ENCODE assay signal across 39 cellular contexts in genomic region chr11:43974830-43975229, GRCh38.
"Had no signal": no experiment of that assay in that cellular context is flagged by ENCODE, and none has a peak within 500 bp of the region (broad histone marks: within the 10 kb centered on the region; RNA-seq: fewer than 3 reads in every experiment).

No MANE protein-coding gene starts in this region.

- ATAC-seq: activated naive CD4-positive, alpha-beta T cell treated with anti-CD3 and anti-CD28 coated beads, Interleukin-2, amount 50 U/mL, for 72 hours; activated naive CD8-positive, alpha-beta T cell treated with anti-CD3 and anti-CD28 coated beads, Interleukin-2, amount 50 U/mL, for 24 hours; activated T-cell treated with anti-CD3 and anti-CD28 coated beads, Interleukin-2, amount 50 U/mL, for 4 hours; activated T-cell treated with anti-CD3 and anti-CD28 coated beads, Interleukin-2, amount 50 U/mL, for 72 hours; activated T-helper 17 cell treated with anti-CD3 and anti-CD28 coated beads, Interleukin-2, amount 50 U/mL, for 72 hours; body of pancreas had no signal

- H3K27me3 ChIP-seq: adrenal gland, ascending aorta, body of pancreas, brain microvascular endothelial cell, breast epithelium, cardiac muscle cell had no signal

- H3K9me3 ChIP-seq: adrenal gland had no signal

- H3K27ac ChIP-seq: adrenal gland, ascending aorta, body of pancreas, brain microvascular endothelial cell, breast epithelium, cardiac muscle cell had no signal

- FAIRE-seq: astrocyte, bronchial epithelial cell had no signal

- H3K4me1 ChIP-seq: body of pancreas, breast epithelium had no signal

- H3K4me1 Mint-ChIP-seq: activated naive CD4-positive, alpha-beta T cell treated with anti-CD3 and anti-CD28 coated beads, Interleukin-2, amount 10 ng/mL, durations not matched to agents 7 days and 5 days; activated naive CD4-positive, alpha-beta T cell treated with anti-CD3 and anti-CD28 coated beads, Interleukin-2, amount 50 U/mL, for 24 hours; activated naive CD8-positive, alpha-beta T cell treated with anti-CD3 and anti-CD28 coated beads for 36 hours; activated naive CD8-positive, alpha-beta T cell treated with anti-CD3 and anti-CD28 coated beads, Interleukin-2, amount 10 ng/mL, durations not matched to agents 7 days and 5 days; activated naive CD8-positive, alpha-beta T cell treated with anti-CD3 and anti-CD28 coated beads, Interleukin-2, amount 50 U/mL, for 24 hours; activated T-helper 17 cell treated with anti-CD3 and anti-CD28 coated beads, Interleukin-2, amount 50 U/mL, for 72 hours; central memory CD8-positive, alpha-beta T cell had no signal

- H3K4me3 Mint-ChIP-seq: activated naive CD4-positive, alpha-beta T cell treated with anti-CD3 and anti-CD28 coated beads for 36 hours; activated naive CD4-positive, alpha-beta T cell treated with anti-CD3 and anti-CD28 coated beads, Interleukin-2, amount 10 ng/mL, durations not matched to agents 7 days and 5 days; activated naive CD4-positive, alpha-beta T cell treated with anti-CD3 and anti-CD28 coated beads, Interleukin-2, amount 50 U/mL, for 24 hours; activated naive CD8-positive, alpha-beta T cell; activated naive CD8-positive, alpha-beta T cell treated with anti-CD3 and anti-CD28 coated beads for 36 hours; activated naive CD8-positive, alpha-beta T cell treated with anti-CD3 and anti-CD28 coated beads, Interleukin-2, amount 10 ng/mL, durations not matched to agents 7 days and 5 days; activated naive CD8-positive, alpha-beta T cell treated with anti-CD3 and anti-CD28 coated beads, Interleukin-2, amount 50 U/mL, for 24 hours; activated T-cell treated with anti-CD3 and anti-CD28 coated beads, Interleukin-2, amount 50 U/mL, for 24 hours; activated T-cell treated with anti-CD3 and anti-CD28 coated beads, Interleukin-2, amount 50 U/mL, for 4 hours; activated T-cell treated with anti-CD3 and anti-CD28 coated beads, Interleukin-2, amount 50 U/mL, for 72 hours; activated T-helper 1 cell treated with anti-CD3 and anti-CD28 coated beads, Interleukin-12 subunit alpha, Interleukin-12 subunit beta, Interleukin-2, Interleukin-4 antibody, amounts not matched to agents 30 ng/mL and 10 ng/mL and 1 ng/mL, durations not matched to agents 14 hours and 24 hours and 36 hours; activated T-helper 17 cell treated with anti-CD3 and anti-CD28 coated beads, Interleukin-2, amount 50 U/mL, for 72 hours; brain; central memory CD8-positive, alpha-beta T cell had no signal

- DNase-seq: activated effector memory CD4-positive, alpha-beta T cell treated with anti-CD3 and anti-CD28 coated beads, Interleukin-2, amount 50 U/mL, for 16 hours; activated effector memory CD4-positive, alpha-beta T cell treated with Interleukin-2 at 50 U/mL for 16 hours; activated gamma-delta T cell; activated gamma-delta T cell treated with Interleukin-2 at 50 U/mL for 16 hours; activated naive CD4-positive, alpha-beta T cell; activated naive CD4-positive, alpha-beta T cell treated with anti-CD3 and anti-CD28 coated beads for 36 hours; activated naive CD4-positive, alpha-beta T cell treated with anti-CD3 and anti-CD28 coated beads, Interleukin-2, amount 10 ng/mL, durations not matched to agents 7 days and 5 days; activated naive CD4-positive, alpha-beta T cell treated with anti-CD3 and anti-CD28 coated beads, Interleukin-2, amount 50 U/mL, for 16 hours; activated naive CD4-positive, alpha-beta T cell treated with Interleukin-2 at 50 U/mL for 16 hours; activated naive CD8-positive, alpha-beta T cell treated with anti-CD3 and anti-CD28 coated beads for 36 hours; activated naive CD8-positive, alpha-beta T cell treated with anti-CD3 and anti-CD28 coated beads, Interleukin-2, amount 10 ng/mL, durations not matched to agents 7 days and 5 days; activated naive CD8-positive, alpha-beta T cell treated with anti-CD3 and anti-CD28 coated beads, Interleukin-2, amount 50 U/mL, for 24 hours; activated T-cell treated with anti-CD3 and anti-CD28 coated beads, Interleukin-2, amount 50 U/mL, for 24 hours; activated T-cell treated with anti-CD3 and anti-CD28 coated beads, Interleukin-2, amount 50 U/mL, for 4 hours; activated T-cell treated with anti-CD3 and anti-CD28 coated beads, Interleukin-2, amount 50 U/mL, for 48 hours; activated T-cell treated with anti-CD3 and anti-CD28 coated beads, Interleukin-2, amount 50 U/mL, for 72 hours; amniotic stem cell; amygdala; anterior cingulate cortex; aorta; body of pancreas; brain microvascular endothelial cell; caudate nucleus; central memory CD4-positive, alpha-beta T cell; cerebellar nuclear complex had no signal

- H3K27ac Mint-ChIP-seq: activated naive CD4-positive, alpha-beta T cell treated with anti-CD3 and anti-CD28 coated beads for 36 hours; activated naive CD4-positive, alpha-beta T cell treated with anti-CD3 and anti-CD28 coated beads, Interleukin-2, amount 10 ng/mL, durations not matched to agents 7 days and 5 days; activated naive CD4-positive, alpha-beta T cell treated with anti-CD3 and anti-CD28 coated beads, Interleukin-2, amount 50 U/mL, for 24 hours; activated naive CD4-positive, alpha-beta T cell treated with anti-CD3 and anti-CD28 coated beads, Interleukin-2, amount 50 U/mL, for 72 hours; activated naive CD8-positive, alpha-beta T cell; activated naive CD8-positive, alpha-beta T cell treated with anti-CD3 and anti-CD28 coated beads for 36 hours; activated naive CD8-positive, alpha-beta T cell treated with anti-CD3 and anti-CD28 coated beads, Interleukin-2, amount 10 ng/mL, durations not matched to agents 7 days and 5 days; activated naive CD8-positive, alpha-beta T cell treated with anti-CD3 and anti-CD28 coated beads, Interleukin-2, amount 50 U/mL, for 24 hours; activated T-cell treated with anti-CD3 and anti-CD28 coated beads, Interleukin-2, amount 50 U/mL, for 24 hours; activated T-cell treated with anti-CD3 and anti-CD28 coated beads, Interleukin-2, amount 50 U/mL, for 72 hours; activated T-helper 1 cell treated with anti-CD3 and anti-CD28 coated beads, Interleukin-12 subunit alpha, Interleukin-12 subunit beta, Interleukin-2, Interleukin-4 antibody, amounts not matched to agents 30 ng/mL and 10 ng/mL and 1 ng/mL, durations not matched to agents 14 hours and 24 hours and 36 hours; activated T-helper 17 cell treated with anti-CD3 and anti-CD28 coated beads, Interleukin-2, amount 50 U/mL, for 72 hours; activated T-helper 2 cell treated with anti-CD3 and anti-CD28 coated beads, Interferon-gamma antibody, Interleukin-2, Interleukin-4, amounts not matched to agents 10 μg/mL and 5 μg/mL and 100 μg/mL, durations not matched to agents 14 hours and 24 hours and 36 hours; brain had no signal

- H3K36me3 Mint-ChIP-seq: activated naive CD4-positive, alpha-beta T cell treated with anti-CD3 and anti-CD28 coated beads, Interleukin-2, amount 10 ng/mL, durations not matched to agents 7 days and 5 days; activated naive CD4-positive, alpha-beta T cell treated with anti-CD3 and anti-CD28 coated beads, Interleukin-2, amount 50 U/mL, for 24 hours; activated naive CD8-positive, alpha-beta T cell; activated naive CD8-positive, alpha-beta T cell treated with anti-CD3 and anti-CD28 coated beads for 36 hours; activated naive CD8-positive, alpha-beta T cell treated with anti-CD3 and anti-CD28 coated beads, Interleukin-2, amount 10 ng/mL, durations not matched to agents 7 days and 5 days; brain had no signal

- H3K36me3 ChIP-seq: adrenal gland, ascending aorta, brain microvascular endothelial cell, breast epithelium, cardiac muscle cell had no signal

- H3K4me3 ChIP-seq: adrenal gland, ascending aorta, body of pancreas, breast epithelium, cardiac muscle cell had no signal
